8 cellular contexts compared by ENCODE assay signal in the genomic region with DNA sequence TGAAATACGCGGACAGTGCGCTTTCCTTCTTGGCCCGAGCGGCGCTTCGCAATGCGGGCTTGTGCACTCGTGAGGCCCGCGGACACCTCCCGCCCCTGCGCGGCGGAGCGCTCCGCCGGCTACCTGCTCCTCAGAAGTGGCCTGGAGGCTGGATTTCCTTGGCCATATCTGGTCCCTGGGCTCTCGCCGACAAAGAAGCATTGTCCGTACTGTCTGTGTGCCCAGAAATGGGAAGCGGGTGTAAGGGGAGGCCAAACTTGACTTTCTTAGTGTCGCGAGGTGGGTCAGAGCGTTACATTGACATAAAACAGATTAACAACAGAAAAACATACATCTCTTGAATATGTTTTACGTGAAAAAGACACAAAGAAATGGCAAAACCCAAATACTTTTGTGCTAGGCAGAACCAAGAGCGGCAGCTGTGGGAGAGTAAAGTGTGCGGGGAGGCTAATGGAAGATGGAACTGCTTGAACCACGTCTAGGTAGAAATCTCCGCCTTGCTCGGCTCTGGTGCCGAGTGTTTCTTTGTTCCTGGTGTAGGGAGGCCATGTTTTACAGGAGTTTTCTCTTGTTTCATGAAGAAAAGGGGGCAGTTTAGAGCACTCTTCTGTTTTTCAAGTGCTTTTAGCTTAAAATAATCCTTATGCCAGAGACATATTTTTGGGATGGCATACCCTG. TPM values are rescaled to one million over a fixed set of nuclear protein-coding genes. Genes with fewer than 3 reads are reported as not detected.
DNase-seq lines count a peak whose midpoint lies in the region; ATAC-seq and TF ChIP-seq lines count a peak whose summit lies in the region.

No MANE protein-coding gene starts in this region.

- H3K9me2 ChIP-seq in SU-DHL-6 (replicated peaks; ENCODE audit: insufficient read depth, low read length): no peaks in the 10 kb centered on the region

- H3K9me3 ChIP-seq in Caco-2 (no peaks in the 10 kb centered on the region), SU-DHL-6 (ENCODE audit: insufficient read depth, low read length) (no peaks in the 10 kb centered on the region), vagina (no peaks in the 10 kb centered on the region)

- TSS peak; percentile 63 for BruUV-seq in Caco-2 (replicated peaks; lab: Mats Ljungman, UMichigan)

- H3K27ac Mint-ChIP-seq in Caco-2 (ENCODE audit: unreplicated experiment): peak overlapping the region; percentile 99
- H3K27ac Mint-ChIP-seq in effector memory CD8-positive, alpha-beta T cell: peak overlapping the region; percentile 99

- H3F3A ChIP-seq in SU-DHL-6 (ENCODE audit: insufficient read depth): no peaks in the 10 kb centered on the region

- DNase-seq in Caco-2 (peak in 1 of 2 experiments; percentile 24), HPDE6-E6E7 (ENCODE audit: extremely low spot score) (peak; percentile 8), myocyte (ENCODE audit: low read depth) (peak; percentile 48), vagina (ENCODE audit: extremely low spot score in 2 of 2) (no peak), GOT3 (lab: John Stamatoyannopoulos, UW) (no peak)
- peak in 2 of 3 experiments; percentile 9 to 20 for DNase-seq in effector memory CD8-positive, alpha-beta T cell

- H3K9ac ChIP-seq in SU-DHL-6 (ENCODE audit: low read length): peak overlapping the region; percentile 97

- peak overlapping the region; percentile 98 for H3K4me3 Mint-ChIP-seq in Caco-2 (ENCODE audit: unreplicated experiment)
- H3K4me3 Mint-ChIP-seq in effector memory CD8-positive, alpha-beta T cell: peak overlapping the region; percentile 94 to 97

- CTCF ChIA-PET in Caco-2 (lab: Charles Lee): no interaction called here

- peaks cover 18% of the 10 kb centered on the region for H3K36me3 Mint-ChIP-seq in Caco-2 (ENCODE audit: insufficient read depth, unreplicated experiment)
- peaks cover 21% of the 10 kb centered on the region for H3K36me3 Mint-ChIP-seq in effector memory CD8-positive, alpha-beta T cell (ENCODE audit: insufficient read depth)

- peak overlapping the region; percentile 96 for H2AFZ ChIP-seq in SU-DHL-6 (ENCODE audit: low read depth, low read length, severe bottlenecking)

- H3K4me1 Mint-ChIP-seq in Caco-2 (ENCODE audit: low read depth, unreplicated experiment): peaks cover 18% of the 10 kb centered on the region
- peaks cover 24 to 28% of the 10 kb centered on the region in 2 donors for H3K4me1 Mint-ChIP-seq in effector memory CD8-positive, alpha-beta T cell (ENCODE audit: low read depth in 2 of 2)

- TF ChIP-seq POLR2A in vagina (IDR thresholded peaks at IDR 0.05): no peak

- H3K27me3 ChIP-seq in Caco-2 (replicated peaks; ENCODE audit: control insufficient read depth, insufficient read depth, low read length): no peaks in the 10 kb centered on the region
- H3K27me3 ChIP-seq in SU-DHL-6 (ENCODE audit: low read length): no peaks in the 10 kb centered on the region
- no peaks in the 10 kb centered on the region for H3K27me3 ChIP-seq in vagina

- ATAC-seq in GM21381 (IDR thresholded peaks at IDR 0.05; ENCODE audit: unreplicated experiment): peak; percentile 25
- peak; percentile 11 for ATAC-seq in effector memory CD8-positive, alpha-beta T cell (replicated peaks)

- peaks cover 3% of the 10 kb centered on the region for H3K79me2 ChIP-seq in SU-DHL-6 (ENCODE audit: insufficient read depth, low read length)

- no peaks in the 10 kb centered on the region for H3K36me3 ChIP-seq in Caco-2 (ENCODE audit: control insufficient read depth, insufficient read depth, low read length)
- no peaks in the 10 kb centered on the region for H3K36me3 ChIP-seq in SU-DHL-6 (ENCODE audit: low read length)
- no peaks in the 10 kb centered on the region for H3K36me3 ChIP-seq in vagina

- H3K9me3 Mint-ChIP-seq in Caco-2 (ENCODE audit: unreplicated experiment): no peaks in the 10 kb centered on the region
- no peaks in the 10 kb centered on the region for H3K9me3 Mint-ChIP-seq in effector memory CD8-positive, alpha-beta T cell

- POLR2A ChIA-PET in Caco-2 (lab: Charles Lee): interaction anchor here (0.9 to 1.4 kb wide), 4 partner anchors 30 to 178 kb away, joined by 3 to 9 read pairs (median 6); no protein-coding TSS in a partner anchor

- H4K20me1 ChIP-seq in SU-DHL-6 (ENCODE audit: low read depth, low read length): no peaks in the 10 kb centered on the region

- H3K4me1 ChIP-seq in Caco-2 (no peaks in the 10 kb centered on the region; the same call in 1 of the 2 replicates), vagina (peaks cover 20% of the 10 kb centered on the region)

- TF ChIP-seq CTCF in Caco-2 (IDR thresholded peaks at IDR 0.05; ENCODE audit: insufficient read depth in 1 of 2, low read depth in 1 of 2, low read length in 1 of 2, severe bottlenecking in 1 of 2, unreplicated experiment in 1 of 2) (no peak), SU-DHL-6 (IDR thresholded peaks at IDR 0.05; ENCODE audit: insufficient read depth, low read length, poor library complexity, severe bottlenecking) (no peak), vagina (IDR thresholded peaks at IDR 0.05) (no peak)

- H3K4me3 ChIP-seq in Caco-2 (ENCODE audit: low read depth, low read length) (peak overlapping the region; percentile 73), SU-DHL-6 (ENCODE audit: insufficient read depth, low read length, poor library complexity, severe bottlenecking) (peak overlapping the region; percentile 99), vagina (peak overlapping the region; percentile 57 to 74)

- H3K27ac ChIP-seq in SU-DHL-6 (ENCODE audit: low read depth, low read length): peak overlapping the region; percentile 81
- H3K27ac ChIP-seq in vagina: peak overlapping the region; percentile 94

- no peaks in the 10 kb centered on the region for H3K27me3 Mint-ChIP-seq in Caco-2 (ENCODE audit: insufficient read depth, unreplicated experiment)
- no peaks in the 10 kb centered on the region for H3K27me3 Mint-ChIP-seq in effector memory CD8-positive, alpha-beta T cell

- intact Hi-C loops in Caco-2 (cut with micrococcal nuclease; ENCODE audit: unreplicated experiment) (loop anchor here (1.0 to 10.0 kb wide), 5 partner anchors 30 to 592 kb away; no protein-coding TSS in a partner anchor), vagina (cut with DNase I) (loop anchor here (5.0 kb wide), 1 partner anchor 686 kb away; a partner anchor contains a TSS)

- peak overlapping the region; percentile 81 for H3K4me2 ChIP-seq in SU-DHL-6 (ENCODE audit: low read depth, low read length, poor library complexity, severe bottlenecking)

RNA-seq across cellular contexts. Expression of a gene that starts 1.5 kb away (rescaled TPM):
- total RNA-seq in Caco-2 (2022): 18.1 and 18.5 TPM in 2 replicates
- 28.5 and 36.4 TPM in 2 replicates for total RNA-seq in myocyte
- 56.1 TPM for polyA plus RNA-seq in myocyte (2012)
- total RNA-seq in vagina: 7.6 TPM

Comparison
In these comparisons a context has a peak if more than half of its experiments do, and no peak if none do; other contexts are left out.
1. DNase-seq: peak in HPDE6-E6E7 (single experiment), effector memory CD8-positive, alpha-beta T cell (2 of 3) and myocyte (single experiment); none in vagina (0 of 2) and GOT3 (single experiment).
2. Peak in every context shown above with its lines, with median percentiles within 50 percentile points of each other: H3K4me3 ChIP-seq.